Comparison of ENCODE assay signal across 8 cellular contexts in genomic region chr10:118543714-118544400, GRCh38. TPM values are rescaled to one million over a fixed set of nuclear protein-coding genes. Genes with fewer than 3 reads are reported as not detected.
DNase-seq lines count a peak whose midpoint lies in the region; ATAC-seq, FAIRE-seq and TF ChIP-seq lines count a peak whose summit lies in the region.

No MANE protein-coding gene starts in this region.

- H3K4me1 ChIP-seq in kidney (ENCODE audit: control insufficient read depth in 1 of 2, insufficient read depth in 1 of 2, low read depth in 1 of 2, low read length in 2 of 2) = no peaks in the 10 kb centered on the region

- peak; percentile 40 for DNase-seq in CD1c-positive myeloid dendritic cell (ENCODE audit: extremely low spot score)
- peak; percentile 16 for DNase-seq in HuH-7.5 (ENCODE audit: low spot score)
- DNase-seq in SHP77 (lab: John Stamatoyannopoulos, UW) = peak; percentile 21 to 63
- peak; percentile 69 for DNase-seq in astrocyte of the hippocampus (ENCODE audit: low read depth, low spot score)
- DNase-seq in kidney = no peak
- peak; percentile 14 for DNase-seq in stimulated activated CD8-positive, alpha-beta memory T cell treated with anti-CD3 and anti-CD28 coated beads, Interleukin-4, amount 100 ng/mL, for 24 hours (ENCODE audit: low read depth)

- ATAC-seq in GM18909 (IDR thresholded peaks at IDR 0.05; ENCODE audit: poor library complexity, unreplicated experiment) (peak; percentile 74), HG02840 (IDR thresholded peaks at IDR 0.05; ENCODE audit: low FRiP score, unreplicated experiment) (no peak)

- no peak overlapping the region for H3K27ac ChIP-seq in kidney (ENCODE audit: low read depth in 2 of 2, low read length in 2 of 2)

- intact Hi-C loops in kidney (cut with DNase I) = no loop called here

- FAIRE-seq in kidney (lab: Jason Lieb, UNC) = no peak

- no peak overlapping the region for H3K9ac ChIP-seq in kidney (ENCODE audit: low read length in 2 of 2)

- no peaks in the 10 kb centered on the region for H3K36me3 ChIP-seq in kidney (ENCODE audit: control insufficient read depth in 1 of 2, insufficient read depth in 2 of 2, low read length in 2 of 2)

- H3K9me3 ChIP-seq in kidney (ENCODE audit: control insufficient read depth in 1 of 2, low read length in 2 of 2) = no peaks in the 10 kb centered on the region

- peak; percentile 62 for TF ChIP-seq CTCF in kidney (IDR thresholded peaks at IDR 0.05; ENCODE audit: borderline replicate concordance, extremely low read depth, insufficient read depth)

- H3K4me3 ChIP-seq in kidney (ENCODE audit: low read length in 2 of 2) = no peak overlapping the region

RNA-seq across cellular contexts. Expression of gene PRLHR, which starts 51.6 kb away (rescaled TPM):
- not detected for total RNA-seq in kidney
- polyA plus RNA-seq in kidney (ENCODE audit: insufficient read depth, low read depth, low replicate concordance) = not detected
